In genomic region chr5:134489227-134489944, GRCh38 we compare ENCODE assay signal across 24 cellular contexts. TPM values are rescaled to one million over a fixed set of nuclear protein-coding genes. Genes with fewer than 3 reads are reported as not detected.
DNase-seq lines count a peak whose midpoint lies in the region; ATAC-seq and TF ChIP-seq lines count a peak whose summit lies in the region.
"Had no signal": no experiment of that assay in that cellular context is flagged by ENCODE, and none has a peak within 500 bp of the region (broad histone marks: within the 10 kb centered on the region; RNA-seq: fewer than 3 reads in every experiment).

No MANE protein-coding gene starts in this region.

- TF ChIP-seq CTCF in chondrocyte (IDR thresholded peaks at IDR 0.05) = no peak
- no peak for TF ChIP-seq CTCF in liver (IDR thresholded peaks at IDR 0.05; ENCODE audit: low read depth, low read length, missing input control)
- no peak for TF ChIP-seq CTCF in suprapubic skin (IDR thresholded peaks at IDR 0.05)
- no peak for TF ChIP-seq CTCF in MCF 10A (IDR thresholded peaks at IDR 0.05; ENCODE audit: unreplicated experiment)

- H3K27me3 Mint-ChIP-seq in chondrocyte (ENCODE audit: low read depth) (no peaks in the 10 kb centered on the region), MCF 10A (ENCODE audit: insufficient read depth, unreplicated experiment) (no peaks in the 10 kb centered on the region)
- H3K27me3 Mint-ChIP-seq: CD8-positive, alpha-beta memory T cell had no signal

- H3K4me1 Mint-ChIP-seq in chondrocyte (ENCODE audit: low read depth) (no peaks in the 10 kb centered on the region), MCF 10A (ENCODE audit: insufficient read depth, unreplicated experiment) (no peaks in the 10 kb centered on the region)
- H3K4me1 Mint-ChIP-seq: CD8-positive, alpha-beta memory T cell had no signal

- CTCF ChIA-PET in MCF 10A (lab: Yijun Ruan, JAX) = no interaction called here

- no TSS peak for BruUV-seq in MCF 10A (replicated peaks; lab: Mats Ljungman, UMichigan)

- peak; percentile 13 for DNase-seq in activated CD8-positive, alpha-beta memory T cell treated with anti-CD3 and anti-CD28 coated beads, Interleukin-2, amount 50 U/mL, for 48 hours
- no peak for DNase-seq in activated CD8-positive, alpha-beta memory T cell treated with anti-CD3 and anti-CD28 coated beads for 24 hours
- DNase-seq in chondrocyte (ENCODE audit: low spot score) (peak; percentile 33), suprapubic skin (ENCODE audit: low spot score in 2 of 2) (peak; percentile 9 to 48), MCF 10A (ENCODE audit: unreplicated experiment) (no peak), SW 1271 (lab: John Stamatoyannopoulos, UW) (no peak)
- DNase-seq: 8988T; ACHN; BE2C; CD8-positive, alpha-beta memory T cell; DMS 273 treated with DMSO at 0.1 percent for 48 hours; DMS79; KBM-7; MG63; NCI-H2029; NCI-H446; NCI-H524 treated with DMSO at 0.1 percent for 48 hours; NCI-H82; NK-92 treated with Interleukin-12 subunit alpha and Interleukin-12 subunit beta, amount 100 ng/mL, for 24 hours; PC-9; Right ventricle myocardium superior had no signal

- H3K4me3 Mint-ChIP-seq in chondrocyte (ENCODE audit: unreplicated experiment) (no peak overlapping the region), MCF 10A (ENCODE audit: unreplicated experiment) (no peak overlapping the region)
- H3K4me3 Mint-ChIP-seq: CD14-positive monocyte; CD8-positive, alpha-beta memory T cell had no signal

- 73% methylated on average over 7 of the region's 7 CpGs for WGBS in liver
- 93% methylated on average over 7 of the region's 7 CpGs for WGBS in suprapubic skin

- no peak for TF ChIP-seq RAD21 in liver (IDR thresholded peaks at IDR 0.05)

- H3K4me1 ChIP-seq in liver (ENCODE audit: control insufficient read depth in 4 of 4, insufficient read depth in 4 of 4, low read length in 3 of 4) = no peaks in the 10 kb centered on the region
- no peaks in the 10 kb centered on the region for H3K4me1 ChIP-seq in suprapubic skin

- no peaks in the 10 kb centered on the region for H3K36me3 Mint-ChIP-seq in chondrocyte (ENCODE audit: low read depth)
- no peaks in the 10 kb centered on the region for H3K36me3 Mint-ChIP-seq in MCF 10A (ENCODE audit: insufficient read depth, unreplicated experiment)
- H3K36me3 Mint-ChIP-seq: CD14-positive monocyte had no signal

- H3K27ac ChIP-seq in liver (ENCODE audit: low read depth in 1 of 2, low read length in 2 of 2) (no peak overlapping the region), suprapubic skin (no peak overlapping the region)
- H3K27ac ChIP-seq: PC-9 had no signal

- no peak overlapping the region for H3K4me3 ChIP-seq in liver (ENCODE audit: low read depth in 1 of 3, low read length in 3 of 3)
- H3K4me3 ChIP-seq in suprapubic skin = no peak overlapping the region
- H3K4me3 ChIP-seq: MG63, PC-9 had no signal

- H3K36me3 ChIP-seq in liver (ENCODE audit: control insufficient read depth in 4 of 4, insufficient read depth in 3 of 4, low read depth in 1 of 4, low read length in 3 of 4) (no peaks in the 10 kb centered on the region), suprapubic skin (no peaks in the 10 kb centered on the region)
- H3K36me3 ChIP-seq: BE2C, MG63 had no signal

- no peak overlapping the region for H3K9ac ChIP-seq in liver (ENCODE audit: low read depth in 1 of 2, low read length in 2 of 2)

- no peak for TF ChIP-seq POLR2A in suprapubic skin (IDR thresholded peaks at IDR 0.05)

- H3K9me3 Mint-ChIP-seq in chondrocyte (ENCODE audit: low read depth) (peaks cover 4% of the 10 kb centered on the region), MCF 10A (ENCODE audit: unreplicated experiment) (no peaks in the 10 kb centered on the region)

- ATAC-seq in HG03378 (IDR thresholded peaks at IDR 0.05; ENCODE audit: unreplicated experiment) = no peak

- intact Hi-C loops in MCF 10A (cut with micrococcal nuclease) = no loop called here

- POLR2A ChIA-PET in MCF 10A (lab: Yijun Ruan, JAX) = interaction anchor here (0.8 kb wide), 1 partner anchor 78 kb away, joined by 4 read pairs; the partner anchor contains the start of gene CDKN2AIPNL

- no peak overlapping the region for H3K27ac Mint-ChIP-seq in chondrocyte (ENCODE audit: unreplicated experiment)
- H3K27ac Mint-ChIP-seq in MCF 10A (ENCODE audit: low read depth, unreplicated experiment) = no peak overlapping the region
- H3K27ac Mint-ChIP-seq: CD14-positive monocyte; CD8-positive, alpha-beta memory T cell had no signal

- H3K9me3 ChIP-seq in liver (ENCODE audit: control insufficient read depth in 4 of 4, low read length in 3 of 4) (no peaks in the 10 kb centered on the region), suprapubic skin (no peaks in the 10 kb centered on the region)
- H3K9me3 ChIP-seq: BE2C, MG63 had no signal

- H3K27me3 ChIP-seq in liver (ENCODE audit: control insufficient read depth in 4 of 4, insufficient read depth in 4 of 4, low read length in 3 of 4) = no peaks in the 10 kb centered on the region
- H3K27me3 ChIP-seq in suprapubic skin = no peaks in the 10 kb centered on the region
- H3K27me3 ChIP-seq: BE2C, MG63 had no signal

- no peak for TF ChIP-seq EP300 in suprapubic skin (IDR thresholded peaks at IDR 0.05)

TF ChIP-seq in liver, 16 proteins besides CTCF, POLR2A, EP300 and RAD21:
- TF ChIP-seq SP1 (IDR thresholded peaks at IDR 0.05) (peak; percentile 16), HNF4A (conservative IDR thresholded peaks at IDR 0.05) (peak; percentile 39 to 70), FOXA2 (IDR thresholded peaks at IDR 0.05) (no peak), HNF4G (IDR thresholded peaks at IDR 0.05) (peak; percentile 8), ZBTB33 (IDR thresholded peaks at IDR 0.05) (no peak), FOXA1 (IDR thresholded peaks at IDR 0.05) (no peak)

RNA-seq across cellular contexts. Expression of gene JADE2, which starts 36.1 kb away (rescaled TPM):
- total RNA-seq in chondrocyte (16.3 to 17.6 TPM (median 16.8 TPM) in 3 replicates), liver (10 to 100 TPM in 1 of 2 donors, 1 to 10 TPM in 1; 5.7 to 11.4 TPM), suprapubic skin (10 to 100 TPM; 31.4 to 62.1 (median 56.6) TPM), MCF 10A (2022) (104 and 138 TPM in 2 replicates)
- 1 to 10 TPM; 3.9 to 5.3 TPM for polyA plus RNA-seq in liver

Comparison
In these comparisons a context has a peak if more than half of its experiments do, and no peak if none do; other contexts are left out.
1. DNase-seq: peak in activated CD8-positive, alpha-beta memory T cell treated with anti-CD3 and anti-CD28 coated beads, Interleukin-2, amount 50 U/mL, for 48 hours (single experiment), chondrocyte (single experiment) and suprapubic skin (2 of 2); none in activated CD8-positive, alpha-beta memory T cell treated with anti-CD3 and anti-CD28 coated beads for 24 hours (single experiment), MCF 10A (single experiment) and SW 1271 (0 of 2).